Comparison of ENCODE assay signal across 8 cellular contexts in the genomic region with DNA sequence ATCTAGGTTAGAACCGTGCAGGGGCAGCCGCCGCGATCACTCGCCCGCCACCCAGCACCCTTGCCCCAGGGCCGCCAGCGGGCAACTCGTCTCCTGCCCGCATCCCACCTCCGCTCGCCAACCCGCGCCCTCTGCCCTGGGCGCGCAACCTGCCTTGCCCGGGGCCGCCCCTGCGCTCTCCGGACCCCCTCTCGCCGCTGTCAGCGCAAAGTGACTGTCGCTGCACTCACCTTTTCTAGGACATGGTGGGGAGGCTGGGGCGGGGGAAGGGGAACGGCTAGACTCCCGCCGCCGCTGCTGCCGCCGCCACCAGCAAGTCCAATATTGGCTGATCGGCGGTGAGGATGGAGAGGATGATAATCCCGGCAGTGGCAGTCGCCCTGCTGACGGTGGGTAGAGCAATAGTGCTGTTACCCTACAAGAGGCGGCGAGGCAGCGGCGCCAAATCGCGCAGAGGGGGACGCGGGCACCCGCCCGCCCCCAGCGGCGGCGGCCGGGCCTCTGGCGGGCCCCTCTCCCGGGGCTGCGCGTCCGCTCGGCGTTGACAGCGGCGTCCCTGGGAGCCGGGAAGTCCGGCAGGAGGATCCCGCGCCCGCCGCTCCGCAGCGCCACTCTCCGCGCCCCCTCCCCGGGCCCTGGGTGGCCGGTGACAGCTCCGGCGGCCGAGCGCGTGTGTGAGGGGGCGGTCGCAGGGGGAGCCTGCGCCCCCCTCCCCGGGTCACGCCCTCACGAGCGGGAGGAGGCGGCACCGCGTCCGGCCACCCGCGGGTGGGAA. TPM values are rescaled to one million over a fixed set of nuclear protein-coding genes. Genes with fewer than 3 reads are reported as not detected.
DNase-seq lines count a peak whose midpoint lies in the region; TF ChIP-seq lines count a peak whose summit lies in the region.

No MANE protein-coding gene starts in this region.

- H3K4me1 Mint-ChIP-seq in nephron, result peaks cover 36% of the 10 kb centered on the region

- H3K4me1 ChIP-seq in HUES64 (ENCODE audit: insufficient read depth, low read length) (peaks cover 21% of the 10 kb centered on the region), fibroblast of lung (ENCODE audit: control insufficient read depth, extremely low read depth, insufficient read depth, low read length) (peaks cover 2% of the 10 kb centered on the region), stomach smooth muscle (ENCODE audit: control insufficient read depth, insufficient read depth, low read length) (peaks cover 23% of the 10 kb centered on the region)

- peaks cover 20% of the 10 kb centered on the region for H3K79me2 ChIP-seq in fibroblast of lung (ENCODE audit: control insufficient read depth, insufficient read depth, low read length)

- H3K27ac Mint-ChIP-seq in nephron, result no peak overlapping the region

- H3K4me3 ChIP-seq in AG09309 (ENCODE audit: control insufficient read depth, low read depth, low read length) (peak overlapping the region; percentile 41), HUES64 (ENCODE audit: low read length) (peak overlapping the region; percentile 66), fibroblast of lung (replicated peaks in 1 of 4; ENCODE audit: control extremely low read depth in 1 of 4, insufficient read depth in 1 of 4, low read depth in 3 of 4, low read length in 4 of 4) (peak overlapping the region; percentile 43 to 91 (median 84)), stomach smooth muscle (ENCODE audit: low read length in 2 of 2) (peak overlapping the region; percentile 88 to 97)

- H3K4me2 ChIP-seq in fibroblast of lung (ENCODE audit: extremely low read depth, insufficient read depth, low read length), result peak overlapping the region; percentile 88

- H4K20me1 ChIP-seq in fibroblast of lung (ENCODE audit: control insufficient read depth, extremely low read depth, insufficient read depth, low read length), result no peaks in the 10 kb centered on the region

- H3K27ac ChIP-seq in HUES64 (ENCODE audit: low read depth, low read length) (no peak overlapping the region), fibroblast of lung (ENCODE audit: insufficient read depth, low read length) (peak overlapping the region; percentile 57), stomach smooth muscle (ENCODE audit: low read length) (peak overlapping the region; percentile 97)

- no peaks in the 10 kb centered on the region for H3K36me3 ChIP-seq in HUES64 (ENCODE audit: insufficient read depth, low read length)
- no peaks in the 10 kb centered on the region for H3K36me3 ChIP-seq in fibroblast of lung (ENCODE audit: control insufficient read depth, insufficient read depth, low read length)
- H3K36me3 ChIP-seq in stomach smooth muscle (ENCODE audit: control insufficient read depth in 2 of 2, insufficient read depth in 2 of 2, low read length in 2 of 2), result no peaks in the 10 kb centered on the region

- H3K27me3 ChIP-seq in HUES64 (ENCODE audit: insufficient read depth, low read length) (peaks cover 80% of the 10 kb centered on the region), fibroblast of lung (ENCODE audit: control insufficient read depth, insufficient read depth, low read length) (no peaks in the 10 kb centered on the region), stomach smooth muscle (ENCODE audit: control insufficient read depth in 1 of 2, insufficient read depth in 2 of 2, low read length in 2 of 2) (no peaks in the 10 kb centered on the region)

- TF ChIP-seq CTCF in AG09309 (IDR thresholded peaks at IDR 0.05; ENCODE audit: control insufficient read depth, insufficient read depth, low read depth, low read length, missing control alignments) (no peak), fibroblast of lung (conservative IDR thresholded peaks at IDR 0.05 in 1 of 2, IDR thresholded peaks at IDR 0.05 in 1 of 2; ENCODE audit: low read depth in 1 of 2, low read length in 2 of 2) (no peak), nephron (IDR thresholded peaks at IDR 0.05; ENCODE audit: unreplicated experiment in 3 of 3) (no peak)

- under 1% methylated on average over 89 of the region's 89 CpGs for WGBS in HUES64

- peak overlapping the region; percentile 96 to 99 (median 99) for H3K4me3 Mint-ChIP-seq in nephron

- peak overlapping the region; percentile 63 for H2AFZ ChIP-seq in fibroblast of lung (ENCODE audit: low read length)

- H3K9me3 ChIP-seq in HUES64 (ENCODE audit: insufficient read depth, low read depth, low read length) (no peaks in the 10 kb centered on the region), fibroblast of lung (ENCODE audit: control insufficient read depth, insufficient read depth, low read depth, low read length) (no peaks in the 10 kb centered on the region), stomach smooth muscle (ENCODE audit: control insufficient read depth in 2 of 2, low read length in 2 of 2) (no peaks in the 10 kb centered on the region)

- DNase-seq in AG09309 (ENCODE audit: low read depth) (no peak), fibroblast of lung (ENCODE audit: low read depth in 2 of 2) (peak in 1 of 2 donors; percentile 9), NCI-H187 treated with DMSO at 0.1 percent for 48 hours (lab: John Stamatoyannopoulos, UW) (no peak), cerebellar nuclear complex (lab: John Stamatoyannopoulos, UW) (no peak)
- peak; percentile 76 for DNase-seq in activated T-cell treated with anti-CD3 and anti-CD28 coated beads, Interleukin-2, amount 50 U/mL, for 1 hour

- H3K27me3 Mint-ChIP-seq in nephron (ENCODE audit: low read depth), result peaks cover 69% of the 10 kb centered on the region

- H3K36me3 Mint-ChIP-seq in nephron (ENCODE audit: low read depth), result no peaks in the 10 kb centered on the region

- H3K9ac ChIP-seq in HUES64 (ENCODE audit: low read depth, low read length) (no peak overlapping the region), fibroblast of lung (ENCODE audit: insufficient read depth, low read length) (peak overlapping the region; percentile 60), stomach smooth muscle (ENCODE audit: low read length in 2 of 2) (peak overlapping the region; percentile 97 to 98)

- H3K9me3 Mint-ChIP-seq in nephron, result no peaks in the 10 kb centered on the region

RNA-seq across cellular contexts. Expression of a gene that starts 2.3 kb away (rescaled TPM):
- polyA plus RNA-seq in HUES64 (2013, experiment 1 of 2), result 0.70 TPM
- 0.57 TPM for polyA plus RNA-seq in HUES64 (2013, experiment 2 of 2)
- 4.4 and 7.4 TPM in 2 replicates for total RNA-seq in fibroblast of lung
- 1.9 and 9.9 TPM in 2 replicates for polyA plus RNA-seq in fibroblast of lung
- 1.2 and 5.3 TPM in 2 replicates for polyA plus RNA-seq in fibroblast of lung (2012)
- 6.4 and 20.5 TPM in 2 replicates for polyA minus RNA-seq in fibroblast of lung (ENCODE audit: low replicate concordance)

Comparison
In these comparisons a context has a peak if more than half of its experiments do, and no peak if none do; other contexts are left out.
1. H3K4me3 ChIP-seq: peak in every context shown above with its lines; median percentile 92 in stomach smooth muscle; 84 in fibroblast of lung; 66 in HUES64; 41 in AG09309.